In genomic region chr19:42132030-42132628, GRCh38 we compare ENCODE assay signal across 9 cellular contexts. TPM values are rescaled to one million over a fixed set of nuclear protein-coding genes. Genes with fewer than 3 reads are reported as not detected.
A peak's percentile ranks its signal among the peaks of the same experiment; 100 is the strongest.
DNase-seq lines count a peak whose midpoint lies in the region; ATAC-seq and TF ChIP-seq lines count a peak whose summit lies in the region.
"Had no signal": no experiment of that assay in that cellular context is flagged by ENCODE, and none has a peak within 500 bp of the region (broad histone marks: within the 10 kb centered on the region; RNA-seq: fewer than 3 reads in every experiment).

Gene POU2F2 (minus strand): TSS chr19:42132446. CDS start chr19:42132411, 35 bp downstream.

- H3K27ac ChIP-seq in mesodermal cell (ENCODE audit: low read depth, low read length, severe bottlenecking), result no peak within 1 kb of the TSS
- H3K27ac ChIP-seq: SJSA1 had no signal

- H3K36me3 ChIP-seq in mesodermal cell (ENCODE audit: control insufficient read depth, insufficient read depth, low read length), result no peaks in the 10 kb centered on the region
- H3K36me3 ChIP-seq: SJSA1 had no signal

- no peaks in the 10 kb centered on the region for H3K9me3 ChIP-seq in mesodermal cell (ENCODE audit: control insufficient read depth, low read length)
- H3K9me3 ChIP-seq: SJSA1 had no signal

- H3K4me1 ChIP-seq in mesodermal cell (ENCODE audit: control insufficient read depth, insufficient read depth, low read length, poor library complexity, severe bottlenecking), result peaks cover 13% of the 10 kb centered on the region

- ATAC-seq in HG03045 (IDR thresholded peaks at IDR 0.05; ENCODE audit: unreplicated experiment), result peak; percentile 33

- H3K4me3 ChIP-seq in GM12864 (ENCODE audit: low read depth, low read length), result peak within 1 kb of the TSS; percentile 91
- peak within 1 kb of the TSS; percentile 46 for H3K4me3 ChIP-seq in WI38 (ENCODE audit: low read depth, low read length)
- H3K4me3 ChIP-seq in mesodermal cell (ENCODE audit: extremely low read depth, insufficient read depth, low read length, poor library complexity, severe bottlenecking), result peak within 1 kb of the TSS; percentile 28
- H3K4me3 ChIP-seq: SJSA1 had no signal

- 7 to 40% methylated on average over 1 to 6 of the region's 16 CpGs for WGBS in mesodermal cell (ENCODE audit: insufficient coverage in 2 of 2), 2 experiments

- DNase-seq in GM12864 (ENCODE audit: low read depth), result peak; percentile 58
- DNase-seq in central memory CD4-positive, alpha-beta T cell, result peak; percentile 88
- peak; percentile 68 for DNase-seq in stimulated activated CD8-positive, alpha-beta memory T cell treated with anti-CD3 and anti-CD28 coated beads, Interleukin-7, amount 100 ng/mL, for 24 hours (ENCODE audit: low read depth)
- DNase-seq in NCI-H1436 (lab: John Stamatoyannopoulos, UW), result no peak
- no peak for DNase-seq in NCI-H187 treated with DMSO at 0.1 percent for 48 hours (lab: John Stamatoyannopoulos, UW)

- TF ChIP-seq CTCF in GM12864 (IDR thresholded peaks at IDR 0.05; ENCODE audit: low read depth, low read length, missing control alignments), result no peak
- no peak for TF ChIP-seq CTCF in WI38 (IDR thresholded peaks at IDR 0.05; ENCODE audit: low read depth, low read length)

RNA-seq across cellular contexts. Expression of gene POU2F2, which starts in this region (rescaled TPM):
- 9.0 TPM for polyA plus RNA-seq in mesodermal cell (2013, experiment 1 of 2)
- 4.9 TPM for polyA plus RNA-seq in mesodermal cell (2013, experiment 2 of 2)

Comparison
In these comparisons a context has a peak if more than half of its experiments do, and no peak if none do; other contexts are left out.
1. DNase-seq: peak in GM12864 (single experiment), central memory CD4-positive, alpha-beta T cell (single experiment) and stimulated activated CD8-positive, alpha-beta memory T cell treated with anti-CD3 and anti-CD28 coated beads, Interleukin-7, amount 100 ng/mL, for 24 hours (single experiment); none in NCI-H1436 (single experiment) and NCI-H187 treated with DMSO at 0.1 percent for 48 hours (single experiment).
2. H3K4me3 ChIP-seq: peak in every context shown above with its lines; median percentile 91 in GM12864; 46 in WI38; 28 in mesodermal cell.